15 cellular contexts compared by ENCODE assay signal in genomic region chr1:94047914-94048313, GRCh38.
DNase-seq lines count a peak whose midpoint lies in the region; ATAC-seq and TF ChIP-seq lines count a peak whose summit lies in the region.
"Had no signal": no experiment of that assay in that cellular context is flagged by ENCODE, and none has a peak within 500 bp of the region (broad histone marks: within the 10 kb centered on the region; RNA-seq: fewer than 3 reads in every experiment).

No MANE protein-coding gene starts in this region.

- H3K9ac ChIP-seq in stomach smooth muscle (ENCODE audit: low read length in 2 of 2): no peak overlapping the region

- no peak overlapping the region for H3K27ac Mint-ChIP-seq in GM23338
- H3K27ac Mint-ChIP-seq: activated naive CD8-positive, alpha-beta T cell treated with anti-CD3 and anti-CD28 coated beads, Interleukin-2, amount 10 ng/mL, durations not matched to agents 7 days and 5 days had no signal

- H3K36me3 Mint-ChIP-seq in GM23338 (ENCODE audit: low read depth): no peaks in the 10 kb centered on the region
- H3K36me3 Mint-ChIP-seq: activated naive CD8-positive, alpha-beta T cell treated with anti-CD3 and anti-CD28 coated beads, Interleukin-2, amount 10 ng/mL, durations not matched to agents 7 days and 5 days had no signal

- WGBS in mesodermal cell (ENCODE audit: insufficient coverage in 2 of 2), 2 experiments: 60 to 84% methylated on average over 1 to 2 of the region's 2 CpGs

- TF ChIP-seq CTCF in GM23338 (conservative IDR thresholded peaks at IDR 0.05; ENCODE audit: low read depth in 2 of 2): no peak
- no peak for TF ChIP-seq CTCF in BE2C (IDR thresholded peaks at IDR 0.05; ENCODE audit: low read depth, low read length)

- H3K79me2 ChIP-seq in GM23338 (replicated peaks; ENCODE audit: insufficient read depth): no peaks in the 10 kb centered on the region

- H3K27me3 ChIP-seq in GM23338 (ENCODE audit: insufficient read depth) (no peaks in the 10 kb centered on the region), stomach smooth muscle (ENCODE audit: control insufficient read depth in 1 of 2, insufficient read depth in 2 of 2, low read length in 2 of 2) (peaks cover 0 to 2% of the 10 kb centered on the region in 2 donors), BE2C (no peaks in the 10 kb centered on the region)

- peaks cover 28% of the 10 kb centered on the region for H3K4me1 Mint-ChIP-seq in GM23338

- no peak overlapping the region for H3K4me3 Mint-ChIP-seq in GM23338
- H3K4me3 Mint-ChIP-seq: activated naive CD8-positive, alpha-beta T cell treated with anti-CD3 and anti-CD28 coated beads, Interleukin-2, amount 10 ng/mL, durations not matched to agents 7 days and 5 days had no signal

- H3K36me3 ChIP-seq in GM23338 (ENCODE audit: insufficient read depth) (no peaks in the 10 kb centered on the region), mesodermal cell (ENCODE audit: control insufficient read depth, insufficient read depth, low read length) (no peaks in the 10 kb centered on the region), stomach smooth muscle (ENCODE audit: control insufficient read depth in 2 of 2, insufficient read depth in 2 of 2, low read length in 2 of 2) (no peaks in the 10 kb centered on the region), BE2C (no peaks in the 10 kb centered on the region)

- H3K27me3 Mint-ChIP-seq in GM23338 (ENCODE audit: insufficient read depth, low read depth, poor library complexity): peaks cover 12% of the 10 kb centered on the region

- H3K4me3 ChIP-seq in GM23338 (no peak overlapping the region), mesodermal cell (ENCODE audit: extremely low read depth, insufficient read depth, low read length, poor library complexity, severe bottlenecking) (no peak overlapping the region), stomach smooth muscle (ENCODE audit: low read length in 2 of 2) (no peak overlapping the region), BE2C (ENCODE audit: low read depth, low read length) (no peak overlapping the region)

- ATAC-seq in GM23338: no peak
- ATAC-seq in HG02678 (IDR thresholded peaks at IDR 0.05; ENCODE audit: unreplicated experiment): no peak
- no peak for ATAC-seq in GM21423 (IDR thresholded peaks at IDR 0.05; ENCODE audit: unreplicated experiment)

- no peaks in the 10 kb centered on the region for H4K20me1 ChIP-seq in GM23338 (replicated peaks; ENCODE audit: insufficient read depth)

- no peaks in the 10 kb centered on the region for H3F3A ChIP-seq in GM23338 (replicated peaks; ENCODE audit: low read depth)

- DNase-seq in GM23338 (ENCODE audit: low spot score) (no peak), BE2C (no peak)
- no peak for DNase-seq in activated T-cell treated with anti-CD3 and anti-CD28 coated beads, Interleukin-2, amount 50 U/mL, for 1 hour
- DNase-seq: activated CD4-positive, CD25-positive, alpha-beta regulatory T cell; activated naive CD8-positive, alpha-beta T cell treated with anti-CD3 and anti-CD28 coated beads, Interleukin-2, amount 10 ng/mL, durations not matched to agents 7 days and 5 days; cortex of kidney; midbrain; NCI-H1048; posterior cingulate gyrus; stimulated activated CD4-positive, alpha-beta T cell treated with anti-CD3 and anti-CD28 coated beads, Interleukin-2, amount 100 ng/mL, for 48 hours had no signal

- peak overlapping the region; percentile 30; the same call in 1 of the 2 replicates for H3K4me2 ChIP-seq in GM23338

- H3K9me3 ChIP-seq in mesodermal cell (ENCODE audit: control insufficient read depth, low read length) (no peaks in the 10 kb centered on the region), stomach smooth muscle (ENCODE audit: control insufficient read depth in 2 of 2, low read length in 2 of 2) (no peaks in the 10 kb centered on the region), BE2C (no peaks in the 10 kb centered on the region)

- peak overlapping the region; percentile 66; the same call in 1 of the 2 replicates for H3K27ac ChIP-seq in GM23338 (ENCODE audit: low read depth)
- peak overlapping the region; percentile 75 for H3K27ac ChIP-seq in cingulate gyrus (ENCODE audit: low read depth, low read length)
- H3K27ac ChIP-seq in mesodermal cell (ENCODE audit: low read depth, low read length, severe bottlenecking): peak overlapping the region; percentile 83
- peak overlapping the region; percentile 31 for H3K27ac ChIP-seq in stomach smooth muscle (ENCODE audit: low read length)

- H3K4me1 ChIP-seq in GM23338 (ENCODE audit: insufficient read depth) (peaks cover 31% of the 10 kb centered on the region), mesodermal cell (ENCODE audit: control insufficient read depth, insufficient read depth, low read length, poor library complexity, severe bottlenecking) (peaks cover 29% of the 10 kb centered on the region), stomach smooth muscle (ENCODE audit: control insufficient read depth, insufficient read depth, low read length) (peaks cover 14% of the 10 kb centered on the region), BE2C (no peaks in the 10 kb centered on the region; the same call in 1 of the 2 replicates)

- H3K9me3 Mint-ChIP-seq in GM23338: no peaks in the 10 kb centered on the region
- H3K9me3 Mint-ChIP-seq: activated naive CD8-positive, alpha-beta T cell treated with anti-CD3 and anti-CD28 coated beads, Interleukin-2, amount 10 ng/mL, durations not matched to agents 7 days and 5 days had no signal

- peak overlapping the region; percentile 53 for H2AFZ ChIP-seq in GM23338

- H3K9me2 ChIP-seq in GM23338 (ENCODE audit: insufficient read depth): peaks cover 2% of the 10 kb centered on the region; the same call in 1 of the 2 replicates

TF ChIP-seq in GM23338, 12 proteins besides CTCF, POLR2A, EP300 and RAD21 (continues in another document):
- TF ChIP-seq POLR2AphosphoS5 (IDR thresholded peaks at IDR 0.05; ENCODE audit: low read depth) (no peak), EZH2phosphoT487 (IDR thresholded peaks at IDR 0.05; ENCODE audit: unreplicated experiment) (no peak), ZNF114 (CRISPR knock-in tag; IDR thresholded peaks at IDR 0.05) (no peak), CREB1 (CRISPR knock-in tag; IDR thresholded peaks at IDR 0.05; ENCODE audit: low read depth) (no peak), STAT1 (IDR thresholded peaks at IDR 0.05; ENCODE audit: unreplicated experiment) (no peak), ZNF331 (CRISPR knock-in tag; IDR thresholded peaks at IDR 0.05; ENCODE audit: low read depth) (no peak), EZH2 (IDR thresholded peaks at IDR 0.05; ENCODE audit: low read depth, unreplicated experiment) (no peak)
- TF ChIP-seq, protein P1, sequence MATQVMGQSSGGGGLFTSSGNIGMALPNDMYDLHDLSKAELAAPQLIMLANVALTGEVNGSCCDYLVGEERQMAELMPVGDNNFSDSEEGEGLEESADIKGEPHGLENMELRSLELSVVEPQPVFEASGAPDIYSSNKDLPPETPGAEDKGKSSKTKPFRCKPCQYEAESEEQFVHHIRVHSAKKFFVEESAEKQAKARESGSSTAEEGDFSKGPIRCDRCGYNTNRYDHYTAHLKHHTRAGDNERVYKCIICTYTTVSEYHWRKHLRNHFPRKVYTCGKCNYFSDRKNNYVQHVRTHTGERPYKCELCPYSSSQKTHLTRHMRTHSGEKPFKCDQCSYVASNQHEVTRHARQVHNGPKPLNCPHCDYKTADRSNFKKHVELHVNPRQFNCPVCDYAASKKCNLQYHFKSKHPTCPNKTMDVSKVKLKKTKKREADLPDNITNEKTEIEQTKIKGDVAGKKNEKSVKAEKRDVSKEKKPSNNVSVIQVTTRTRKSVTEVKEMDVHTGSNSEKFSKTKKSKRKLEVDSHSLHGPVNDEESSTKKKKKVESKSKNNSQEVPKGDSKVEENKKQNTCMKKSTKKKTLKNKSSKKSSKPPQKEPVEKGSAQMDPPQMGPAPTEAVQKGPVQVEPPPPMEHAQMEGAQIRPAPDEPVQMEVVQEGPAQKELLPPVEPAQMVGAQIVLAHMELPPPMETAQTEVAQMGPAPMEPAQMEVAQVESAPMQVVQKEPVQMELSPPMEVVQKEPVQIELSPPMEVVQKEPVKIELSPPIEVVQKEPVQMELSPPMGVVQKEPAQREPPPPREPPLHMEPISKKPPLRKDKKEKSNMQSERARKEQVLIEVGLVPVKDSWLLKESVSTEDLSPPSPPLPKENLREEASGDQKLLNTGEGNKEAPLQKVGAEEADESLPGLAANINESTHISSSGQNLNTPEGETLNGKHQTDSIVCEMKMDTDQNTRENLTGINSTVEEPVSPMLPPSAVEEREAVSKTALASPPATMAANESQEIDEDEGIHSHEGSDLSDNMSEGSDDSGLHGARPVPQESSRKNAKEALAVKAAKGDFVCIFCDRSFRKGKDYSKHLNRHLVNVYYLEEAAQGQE (IDR thresholded peaks at IDR 0.05; ENCODE audit: unreplicated experiment): no peak

Comparison
In these comparisons a context has a peak if more than half of its experiments do, and no peak if none do; other contexts are left out.
1. H3K27ac ChIP-seq: peak in every context shown above with its lines; median percentile 83 in mesodermal cell; 75 in cingulate gyrus; 66 in GM23338; 31 in stomach smooth muscle.